Comparison of ENCODE assay signal across 8 cellular contexts in genomic region chr4:39044364-39044946, GRCh38. TPM values are rescaled to one million over a fixed set of nuclear protein-coding genes. Genes with fewer than 3 reads are reported as not detected.
DNase-seq lines count a peak whose midpoint lies in the region; ATAC-seq, FAIRE-seq and TF ChIP-seq lines count a peak whose summit lies in the region.

No MANE protein-coding gene starts in this region.

- no peak overlapping the region for H3K56ac ChIP-seq in H1 (replicated peaks; ENCODE audit: insufficient read length, low read depth, low read length)

- peak overlapping the region; percentile 86; the same call in 1 of the 2 replicates for H3K18ac ChIP-seq in H1 (ENCODE audit: extremely low read depth, low read length)
- peak overlapping the region; percentile 87 to 99 for H3K18ac ChIP-seq in mesenchymal stem cell (ENCODE audit: low read depth in 1 of 2, low read length in 2 of 2)

- POLR2A ChIA-PET in H1 (lab: Charles Lee; ENCODE audit: partially characterized antibody): interaction anchor here (0.7 to 1.0 kb wide), 4 partner anchors 18 to 322 kb away, joined by 3 to 5 read pairs (median 3); partner anchors contain the start of genes KLHL5 and RFC1

- no peak overlapping the region for H4K5ac ChIP-seq in H1 (ENCODE audit: insufficient read length, low read depth, low read length)

- H2BK5ac ChIP-seq in H1 (ENCODE audit: low read depth, low read length) (0 out of 2 replicates have a peak overlapping the region, but pooled peaks have one; percentile 35), mesenchymal stem cell (ENCODE audit: low read depth, low read length, poor library complexity, severe bottlenecking) (peak overlapping the region; percentile 100)

- H2BK15ac ChIP-seq in H1 (ENCODE audit: low read length): no peak overlapping the region
- H2BK15ac ChIP-seq in mesenchymal stem cell (ENCODE audit: low read depth, poor library complexity, severe bottlenecking): no peak overlapping the region

- H3K4me3 ChIP-seq in H1 (ENCODE audit: extremely low read depth in 1 of 4, insufficient read depth in 2 of 4, low read depth in 3 of 4, low read length in 4 of 4) (peak overlapping the region; percentile 62 to 95 (median 76)), mesenchymal stem cell (ENCODE audit: insufficient read depth in 1 of 2, low read depth in 1 of 2, low read length in 2 of 2) (peak overlapping the region; percentile 69 to 84)

- H4K8ac ChIP-seq in H1 (ENCODE audit: extremely low read depth, insufficient read depth, low read length) (no peak overlapping the region), mesenchymal stem cell (ENCODE audit: low read length) (no peak overlapping the region)

- H3K9ac ChIP-seq in H1 (replicated peaks in 1 of 4; ENCODE audit: extremely low read depth in 1 of 4, low read depth in 3 of 4, low read length in 3 of 4) (peak overlapping the region in 3 of 4 experiments; percentile 69 to 93 (median 81); a peak in 6 of 7 replicates), mesenchymal stem cell (ENCODE audit: low read length) (peak overlapping the region; percentile 91)

- H3K27ac ChIP-seq in H1 (ENCODE audit: low read depth, low read length): peak overlapping the region; percentile 49; the same call in 1 of the 2 replicates
- peak overlapping the region; percentile 93 for H3K27ac ChIP-seq in mesenchymal stem cell (ENCODE audit: low read length, poor library complexity, severe bottlenecking)

- 7% methylated on average over 4 of the region's 53 CpGs; no CpG with 5 or more reads in 1 of the 2 experiments for WGBS in H1 (ENCODE audit: extremely low coverage in 1 of 2, insufficient coverage in 1 of 2, insufficient read length in 1 of 2, insufficient replicate concordance in 2 of 2, low coverage in 1 of 2, low lambda C conversion rate in 2 of 2, missing lambda C conversion rate in 1 of 2), 2 experiments
- 0% methylated on average over 10 of the region's 53 CpGs for WGBS in mesenchymal stem cell

- H3K27me3 ChIP-seq in H1 (replicated peaks in 1 of 4; ENCODE audit: control insufficient read depth in 3 of 4, extremely low read depth in 1 of 4, insufficient read depth in 3 of 4, low read length in 3 of 4) (no peaks in the 10 kb centered on the region), mesenchymal stem cell (ENCODE audit: control insufficient read depth in 1 of 2, insufficient read depth in 1 of 2, low read length in 2 of 2) (no peaks in the 10 kb centered on the region)

- H2AK5ac ChIP-seq in H1 (ENCODE audit: low read depth, low read length): no peak overlapping the region
- no peak overlapping the region for H2AK5ac ChIP-seq in mesenchymal stem cell (ENCODE audit: low read length, severe bottlenecking)

- no peak overlapping the region for H3K23ac ChIP-seq in H1 (ENCODE audit: insufficient read length)
- H3K23ac ChIP-seq in mesenchymal stem cell (ENCODE audit: low read length in 2 of 2): no peak overlapping the region

- no peaks in the 10 kb centered on the region for H3K36me3 ChIP-seq in H1 (ENCODE audit: control insufficient read depth in 2 of 4, insufficient read depth in 4 of 4, low read length in 3 of 4)
- H3K36me3 ChIP-seq in mesenchymal stem cell (ENCODE audit: control insufficient read depth in 1 of 2, insufficient read depth in 2 of 2, low read depth in 1 of 2, low read length in 2 of 2): peaks cover 0 to 2% of the 10 kb centered on the region in 2 experiments

- H3K79me1 ChIP-seq in H1 (ENCODE audit: low read depth, low read length) (no peaks in the 10 kb centered on the region), mesenchymal stem cell (replicated peaks; ENCODE audit: low read length, poor library complexity, severe bottlenecking) (peaks cover 1% of the 10 kb centered on the region)

- H4K91ac ChIP-seq in H1 (replicated peaks; ENCODE audit: insufficient read length, low read length) (no peak overlapping the region), mesenchymal stem cell (ENCODE audit: low read length) (peak overlapping the region; percentile 23)

- H3K23me2 ChIP-seq in H1 (ENCODE audit: low read depth, low read length): peaks cover 5% of the 10 kb centered on the region; the same call in 1 of the 2 replicates

- peak overlapping the region; percentile 90 for H3K4ac ChIP-seq in H1 (replicated peaks; ENCODE audit: insufficient read length, low read depth, low read length)
- H3K4ac ChIP-seq in mesenchymal stem cell (ENCODE audit: low read depth in 1 of 2, low read length in 2 of 2): peak overlapping the region in 1 of 2 experiments; percentile 7

- TF ChIP-seq CTCF in H1 (IDR thresholded peaks at IDR 0.05; ENCODE audit: control extremely low read depth in 1 of 3, insufficient read depth in 1 of 3, low read depth in 1 of 3, low read length in 3 of 3): peak in 2 of 3 experiments; percentile 13 to 22; a peak in 2 of 4 replicates

- H2BK20ac ChIP-seq in H1 (ENCODE audit: low read length): no peak overlapping the region

- peak; percentile 58 for FAIRE-seq in H1 (lab: Jason Lieb, UNC)

- peak; percentile 14 to 25; a peak in 3 of 4 replicates for TF ChIP-seq RAD21 in H1 (IDR thresholded peaks at IDR 0.05 in 1 of 2, conservative IDR thresholded peaks at IDR 0.05 in 1 of 2; ENCODE audit: low read depth in 2 of 2, low read length in 2 of 2)

- no peak overlapping the region; the same call in 1 of the 2 replicates for H2BK12ac ChIP-seq in H1 (ENCODE audit: low read depth, low read length)
- H2BK12ac ChIP-seq in mesenchymal stem cell (ENCODE audit: low read length in 2 of 2): no peak overlapping the region

- H2BK120ac ChIP-seq in H1 (replicated peaks; ENCODE audit: low read depth, low read length) (no peak overlapping the region), mesenchymal stem cell (ENCODE audit: low read depth, low read length) (peak overlapping the region; percentile 99)

- no peak for TF ChIP-seq EP300 in H1 (IDR thresholded peaks at IDR 0.05; ENCODE audit: borderline replicate concordance in 1 of 2, low read depth in 2 of 2, low read length in 2 of 2)

- peak; percentile 30 to 92 (median 84) for DNase-seq in C1 segment of cervical spinal cord (lab: John Stamatoyannopoulos, UW)
- DNase-seq in NOMO-1 (lab: John Stamatoyannopoulos, UW; ENCODE audit: unreplicated experiment in 2 of 2): peak; percentile 76 to 77
- DNase-seq in activated CD8-positive, alpha-beta memory T cell treated with anti-CD3 and anti-CD28 coated beads for 48 hours (ENCODE audit: low read depth in 2 of 3, low spot score in 2 of 3): peak; percentile 84 to 92 (median 88)
- DNase-seq in H1 (ENCODE audit: low read depth in 1 of 2, low spot score in 2 of 2): peak; percentile 84 to 89
- DNase-seq in mesenchymal stem cell: peak; percentile 97
- DNase-seq in stimulated activated CD8-positive, alpha-beta memory T cell treated with anti-CD3 and anti-CD28 coated beads, Interleukin-12 subunit alpha, Interleukin-12 subunit beta, amount 100 ng/mL, for 24 hours (ENCODE audit: extremely low read depth): peak; percentile 87

- peaks cover 5 to 12% (median 8%) of the 10 kb centered on the region in 4 experiments; a peak in 6 of 7 replicates for H3K4me1 ChIP-seq in H1 (replicated peaks in 1 of 4; ENCODE audit: control insufficient read depth in 3 of 4, insufficient read depth in 4 of 4, low read length in 3 of 4)
- H3K4me1 ChIP-seq in mesenchymal stem cell (ENCODE audit: control insufficient read depth, insufficient read depth, low read depth, low read length): peaks cover 4% of the 10 kb centered on the region

- H2AFZ ChIP-seq in H1 (ENCODE audit: low read length): 0 out of 2 replicates have a peak overlapping the region, but pooled peaks have one; percentile 18
- no peak overlapping the region for H2AFZ ChIP-seq in mesenchymal stem cell (ENCODE audit: low read depth, low read length)

- no peaks in the 10 kb centered on the region for H3K9me3 ChIP-seq in H1 (ENCODE audit: insufficient read depth in 2 of 2, low read depth in 1 of 2, low read length in 1 of 2)
- H3K9me3 ChIP-seq in mesenchymal stem cell (ENCODE audit: control insufficient read depth, low read length): no peaks in the 10 kb centered on the region

- CTCF ChIA-PET in H1 (lab: Charles Lee; ENCODE audit: partially characterized antibody): interaction anchor here (0.7 to 1.7 kb wide), 6 partner anchors 14 to 473 kb away, joined by 3 to 9 read pairs (median 3); partner anchors contain the start of gene WDR19

- no peaks in the 10 kb centered on the region for H4K20me1 ChIP-seq in H1 (replicated peaks in 1 of 2; ENCODE audit: control insufficient read depth in 1 of 2, insufficient read depth in 2 of 2, low read length in 2 of 2)

- H3K14ac ChIP-seq in H1 (ENCODE audit: insufficient read length) (no peak overlapping the region), mesenchymal stem cell (ENCODE audit: low read length in 2 of 2) (peak overlapping the region in 1 of 2 experiments; percentile 36)

- H3K4me2 ChIP-seq in H1 (ENCODE audit: insufficient read depth in 1 of 2, low read depth in 2 of 2, low read length in 2 of 2): peak overlapping the region; percentile 73 to 93
- H3K4me2 ChIP-seq in mesenchymal stem cell (ENCODE audit: low read length, poor library complexity, severe bottlenecking): peak overlapping the region; percentile 59

- ATAC-seq in GM19351 (IDR thresholded peaks at IDR 0.05; ENCODE audit: unreplicated experiment) (peak; percentile 59), HG03469 (IDR thresholded peaks at IDR 0.05; ENCODE audit: unreplicated experiment) (peak; percentile 29)

- peaks cover 0 to 20% of the 10 kb centered on the region in 2 experiments; a peak in 2 of 4 replicates for H3K79me2 ChIP-seq in H1 (ENCODE audit: control insufficient read depth in 1 of 2, insufficient read depth in 2 of 2, low read length in 2 of 2)

- TF ChIP-seq POLR2A in H1 (IDR thresholded peaks at IDR 0.05; ENCODE audit: control extremely low read depth in 1 of 2, low read depth in 2 of 2, low read length in 2 of 2): peak; percentile 78 to 85

RNA-seq across cellular contexts. Expression of gene TMEM156, which starts 12.2 kb away (rescaled TPM):
- not detected in 2 replicates for total RNA-seq in H1 (2021; fragmentation: NEBNext Ultra II Directional; extraction: Animal tissue kit (Norgen Biotek cat#: 25700))
- not detected in 2 replicates for polyA plus RNA-seq in H1 (2011; rRNA removed)
- not detected for polyA plus RNA-seq in H1 (2011; cell fraction: cytosol; rRNA removed)
- not detected for polyA plus RNA-seq in H1 (2011; cell fraction: nucleus; rRNA removed)
- polyA plus RNA-seq in H1 (2012, experiment 1 of 2): not detected in 4 replicates
- not detected for polyA plus RNA-seq in H1 (2012, experiment 2 of 2)
- not detected for polyA plus RNA-seq in H1 (2013, experiment 1 of 2)
- not detected for polyA plus RNA-seq in H1 (2013, experiment 2 of 2)
- polyA minus RNA-seq in H1 (2011; rRNA and poly(A)+ RNA removed): not detected in 2 replicates
- polyA minus RNA-seq in H1 (2011; cell fraction: cytosol; rRNA and poly(A)+ RNA removed): not detected
- polyA minus RNA-seq in H1 (2011; cell fraction: nucleus; rRNA and poly(A)+ RNA removed): not detected
- polyA plus RNA-seq in mesenchymal stem cell (2013, experiment 1 of 2): 7.1 TPM
- polyA plus RNA-seq in mesenchymal stem cell (2013, experiment 2 of 2): 7.5 TPM

RNA-seq across cellular contexts. Expression of gene KLHL5, which starts 17.6 kb away (rescaled TPM):
- 22.4 and 23.6 TPM in 2 replicates for total RNA-seq in H1 (2021; fragmentation: NEBNext Ultra II Directional; extraction: Animal tissue kit (Norgen Biotek cat#: 25700))
- 8.8 and 13.0 TPM in 2 replicates for polyA plus RNA-seq in H1 (2011; rRNA removed)
- polyA plus RNA-seq in H1 (2011; cell fraction: cytosol; rRNA removed): 15.5 TPM
- 12.6 TPM for polyA plus RNA-seq in H1 (2011; cell fraction: nucleus; rRNA removed)
- 24.4 to 32.2 TPM (median 26.2 TPM) in 4 replicates for polyA plus RNA-seq in H1 (2012, experiment 1 of 2)
- polyA plus RNA-seq in H1 (2012, experiment 2 of 2): 2.4 TPM
- polyA plus RNA-seq in H1 (2013, experiment 1 of 2): 11.5 TPM
- polyA plus RNA-seq in H1 (2013, experiment 2 of 2): 10.5 TPM
- polyA minus RNA-seq in H1 (2011; rRNA and poly(A)+ RNA removed): 38.4 and 54.9 TPM in 2 replicates
- 13.4 TPM for polyA minus RNA-seq in H1 (2011; cell fraction: cytosol; rRNA and poly(A)+ RNA removed)
- 51.1 TPM for polyA minus RNA-seq in H1 (2011; cell fraction: nucleus; rRNA and poly(A)+ RNA removed)
- 74.2 TPM for polyA plus RNA-seq in mesenchymal stem cell (2013, experiment 1 of 2)
- 75.9 TPM for polyA plus RNA-seq in mesenchymal stem cell (2013, experiment 2 of 2)

Comparison
In these comparisons a context has a peak if more than half of its experiments do, and no peak if none do; other contexts are left out.
1. Peak in every context shown above with its lines: DNase-seq, ATAC-seq, H3K4me3 ChIP-seq and H3K27ac ChIP-seq.